ENCODE assay signal across 1 cellular context in genomic region chr1:220076861-220077762, GRCh38.
TF ChIP-seq lines count a peak whose summit lies in the region.

No MANE protein-coding gene starts in this region.

TF ChIP-seq in IMR-90, 13 proteins besides CTCF, POLR2A, EP300 and RAD21:
- no peak for TF ChIP-seq BHLHE40 (IDR thresholded peaks at IDR 0.05; ENCODE audit: low read depth, low read length)
- TF ChIP-seq SMC3 (IDR thresholded peaks at IDR 0.05; ENCODE audit: low read depth, low read length), result no peak
- no peak for TF ChIP-seq RFX5 (IDR thresholded peaks at IDR 0.05; ENCODE audit: low read depth, low read length)
- TF ChIP-seq NFE2L2 (IDR thresholded peaks at IDR 0.05; ENCODE audit: low read depth, low read length), result no peak
- TF ChIP-seq ELK1 (IDR thresholded peaks at IDR 0.05; ENCODE audit: borderline replicate concordance, low read depth, low read length), result no peak
TF ChIP-seq in IMR-90: peak in this region for 0.
